Comparison of ENCODE assay signal across 18 cellular contexts in the genomic region with DNA sequence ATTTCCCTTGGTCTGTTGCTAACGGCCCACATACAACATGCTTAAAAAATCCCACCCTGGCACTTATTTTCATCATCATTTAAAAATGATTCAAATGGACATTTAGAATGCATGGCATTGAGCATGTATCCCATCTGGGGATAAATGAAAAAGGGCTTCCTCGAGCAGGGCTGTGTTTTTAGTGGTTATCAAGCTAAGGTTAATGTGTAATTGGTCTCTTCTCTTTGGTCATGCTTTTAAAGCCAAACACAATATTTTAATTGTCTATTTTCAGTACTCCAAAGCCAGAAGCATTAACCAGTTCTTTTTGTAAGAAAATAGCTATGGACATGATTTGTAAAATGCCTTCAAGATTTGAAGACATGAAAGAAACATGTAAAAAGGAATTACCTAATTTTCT. TPM values are rescaled to one million over a fixed set of nuclear protein-coding genes. Genes with fewer than 3 reads are reported as not detected.
A peak's percentile ranks its signal among the peaks of the same experiment; 100 is the strongest.
DNase-seq lines count a peak whose midpoint lies in the region; ATAC-seq and TF ChIP-seq lines count a peak whose summit lies in the region.
"Had no signal": no experiment of that assay in that cellular context is flagged by ENCODE, and none has a peak within 500 bp of the region (broad histone marks: within the 10 kb centered on the region; RNA-seq: fewer than 3 reads in every experiment).

No MANE protein-coding gene starts in this region.

- POLR2A ChIA-PET in SK-N-SH (lab: Yijun Ruan, JAX), result no interaction called here

- no peak for TF ChIP-seq RAD21 in SK-N-SH (IDR thresholded peaks at IDR 0.05; ENCODE audit: low read length)

- CTCF ChIA-PET in SK-N-SH (lab: Yijun Ruan, JAX), result no interaction called here

- DNase-seq in SK-N-SH (no peak), astrocyte of the spinal cord (ENCODE audit: low read depth, low spot score) (peak; percentile 43), mesenchymal stem cell (no peak), type B pancreatic cell (ENCODE audit: extremely low spot score, unreplicated experiment) (no peak), midbrain (lab: John Stamatoyannopoulos, UW) (no peak), HT-29 (ENCODE audit: low spot score) (no peak), cardiac septum (ENCODE audit: low spot score) (no peak)
- DNase-seq: endodermal cell, left cardiac atrium, NCI-H2029, NCI-H510A, ovary, Right ventricle myocardium superior, T-helper 2 cell, transverse colon had no signal

- 0 out of 2 replicates have a peak, but pooled peaks cover 3% of the 10 kb centered on the region for H3K79me2 ChIP-seq in SK-N-SH (ENCODE audit: insufficient read depth)

- no peak overlapping the region for H3K18ac ChIP-seq in mesenchymal stem cell (ENCODE audit: low read depth in 1 of 2, low read length in 2 of 2)

- H2BK120ac ChIP-seq in mesenchymal stem cell (ENCODE audit: low read depth, low read length), result no peak overlapping the region

- intact Hi-C loops in cardiac septum (cut with DNase I), result no loop called here

- H3K27me3 ChIP-seq in SK-N-SH (ENCODE audit: insufficient read depth) (no peaks in the 10 kb centered on the region), mesenchymal stem cell (ENCODE audit: control insufficient read depth in 1 of 2, insufficient read depth in 1 of 2, low read length in 2 of 2) (peaks cover 3 to 57% of the 10 kb centered on the region in 2 experiments)
- H3K27me3 ChIP-seq: ovary had no signal

- no peaks in the 10 kb centered on the region for H3K36me3 Mint-ChIP-seq in type B pancreatic cell

- H4K20me1 ChIP-seq in SK-N-SH (ENCODE audit: insufficient read depth), result no peaks in the 10 kb centered on the region

- H3K4me1 ChIP-seq in SK-N-SH (ENCODE audit: control insufficient read depth in 1 of 2, insufficient read depth in 2 of 2, low read depth in 1 of 2, low read length in 1 of 2), result peaks cover 3 to 6% of the 10 kb centered on the region in 2 experiments; a peak in 1 of 4 replicates
- H3K4me1 ChIP-seq in mesenchymal stem cell (ENCODE audit: control insufficient read depth, insufficient read depth, low read depth, low read length), result peaks cover 10% of the 10 kb centered on the region

- H3F3A ChIP-seq in SK-N-SH (replicated peaks; ENCODE audit: insufficient read depth), result no peaks in the 10 kb centered on the region

- H3K4ac ChIP-seq in mesenchymal stem cell (ENCODE audit: low read depth in 1 of 2, low read length in 2 of 2), result no peak overlapping the region

- TF ChIP-seq CTCF in SK-N-SH (IDR thresholded peaks at IDR 0.05), result no peak
- TF ChIP-seq CTCF in astrocyte of the spinal cord (IDR thresholded peaks at IDR 0.05; ENCODE audit: low read depth, low read length), result no peak
- TF ChIP-seq CTCF in type B pancreatic cell (conservative IDR thresholded peaks at IDR 0.05), result no peak

- peaks cover 16% of the 10 kb centered on the region for H3K4me1 Mint-ChIP-seq in type B pancreatic cell (ENCODE audit: unreplicated experiment)

- H3K14ac ChIP-seq in mesenchymal stem cell (ENCODE audit: low read length in 2 of 2), result no peak overlapping the region

- no peak overlapping the region for H3K27ac Mint-ChIP-seq in type B pancreatic cell
- H3K27ac Mint-ChIP-seq: CD14-positive monocyte, endodermal cell had no signal

- H2BK15ac ChIP-seq in mesenchymal stem cell (ENCODE audit: low read depth, poor library complexity, severe bottlenecking), result no peak overlapping the region

- no peaks in the 10 kb centered on the region for H3K79me1 ChIP-seq in mesenchymal stem cell (replicated peaks; ENCODE audit: low read length, poor library complexity, severe bottlenecking)

- ATAC-seq in SK-N-SH treated with all-trans-retinoic acid at 6 μM for 48 hours, result no peak
- ATAC-seq: left cardiac atrium had no signal

- no peak overlapping the region for H4K8ac ChIP-seq in mesenchymal stem cell (ENCODE audit: low read length)

- H3K4me3 Mint-ChIP-seq in type B pancreatic cell, result peak overlapping the region; percentile 92

- no peaks in the 10 kb centered on the region for H3K9me3 ChIP-seq in SK-N-SH
- H3K9me3 ChIP-seq in mesenchymal stem cell (ENCODE audit: control insufficient read depth, low read length), result no peaks in the 10 kb centered on the region
- H3K9me3 ChIP-seq: ovary, transverse colon had no signal

- H4K91ac ChIP-seq in mesenchymal stem cell (ENCODE audit: low read length), result no peak overlapping the region

- TF ChIP-seq EP300 in SK-N-SH (IDR thresholded peaks at IDR 0.05; ENCODE audit: borderline replicate concordance in 1 of 2, low read depth in 1 of 2, low read length in 1 of 2), result no peak

- H3K23ac ChIP-seq in mesenchymal stem cell (ENCODE audit: low read length in 2 of 2), result no peak overlapping the region

- no peak overlapping the region for H3K9ac ChIP-seq in SK-N-SH
- H3K9ac ChIP-seq in mesenchymal stem cell (ENCODE audit: low read length), result no peak overlapping the region

- 38% methylated on average over 2 of the region's 2 CpGs for WGBS in SK-N-SH (ENCODE audit: low lambda C conversion rate)
- WGBS in mesenchymal stem cell, result 29% methylated on average over 1 of the region's 2 CpGs

- H3K4me2 ChIP-seq in SK-N-SH (peak overlapping the region; percentile 87), mesenchymal stem cell (ENCODE audit: low read length, poor library complexity, severe bottlenecking) (peak overlapping the region; percentile 37)

- no peaks in the 10 kb centered on the region for H3K9me2 ChIP-seq in SK-N-SH

- H3K27ac ChIP-seq in SK-N-SH (ENCODE audit: low read depth in 2 of 2, low read length in 1 of 2) (no peak overlapping the region), mesenchymal stem cell (ENCODE audit: low read length, poor library complexity, severe bottlenecking) (no peak overlapping the region)
- H3K27ac ChIP-seq: transverse colon had no signal

- H3K9me3 Mint-ChIP-seq in type B pancreatic cell, result no peaks in the 10 kb centered on the region
- H3K9me3 Mint-ChIP-seq: endodermal cell had no signal

- no peak overlapping the region for H2AK5ac ChIP-seq in mesenchymal stem cell (ENCODE audit: low read length, severe bottlenecking)

- H2BK12ac ChIP-seq in mesenchymal stem cell (ENCODE audit: low read length in 2 of 2), result no peak overlapping the region

- H3K36me3 ChIP-seq in SK-N-SH (replicated peaks in 1 of 2; ENCODE audit: control insufficient read depth in 1 of 2, insufficient read depth in 2 of 2, low read length in 1 of 2) (no peaks in the 10 kb centered on the region), mesenchymal stem cell (ENCODE audit: control insufficient read depth in 1 of 2, insufficient read depth in 2 of 2, low read depth in 1 of 2, low read length in 2 of 2) (no peaks in the 10 kb centered on the region)
- H3K36me3 ChIP-seq: ovary, transverse colon had no signal

- no peak overlapping the region for H2BK5ac ChIP-seq in mesenchymal stem cell (ENCODE audit: low read depth, low read length, poor library complexity, severe bottlenecking)

- H3K4me3 ChIP-seq in SK-N-SH (ENCODE audit: low read depth in 2 of 2, low read length in 1 of 2) (peak overlapping the region in 1 of 2 experiments; percentile 69; a peak in 1 of 4 replicates), astrocyte of the spinal cord (ENCODE audit: low read depth, low read length) (peak overlapping the region; percentile 80), mesenchymal stem cell (ENCODE audit: insufficient read depth in 1 of 2, low read depth in 1 of 2, low read length in 2 of 2) (no peak overlapping the region)
- H3K4me3 ChIP-seq: transverse colon had no signal

- in situ Hi-C loops in astrocyte of the spinal cord (cut with HindIII; ENCODE audit: low sequenced_read_pairs), result no loop called here

- H2AFZ ChIP-seq in SK-N-SH (ENCODE audit: low read depth) (no peak overlapping the region), mesenchymal stem cell (ENCODE audit: low read depth, low read length) (no peak overlapping the region)

- H3K27me3 Mint-ChIP-seq in type B pancreatic cell, result peaks cover 62% of the 10 kb centered on the region

TF ChIP-seq in SK-N-SH, 30 proteins besides CTCF, POLR2A, EP300 and RAD21 (continues in another document):
- TF ChIP-seq MXI1 (IDR thresholded peaks at IDR 0.05; ENCODE audit: low read depth, low read length), result no peak
- TF ChIP-seq, protein P1, sequence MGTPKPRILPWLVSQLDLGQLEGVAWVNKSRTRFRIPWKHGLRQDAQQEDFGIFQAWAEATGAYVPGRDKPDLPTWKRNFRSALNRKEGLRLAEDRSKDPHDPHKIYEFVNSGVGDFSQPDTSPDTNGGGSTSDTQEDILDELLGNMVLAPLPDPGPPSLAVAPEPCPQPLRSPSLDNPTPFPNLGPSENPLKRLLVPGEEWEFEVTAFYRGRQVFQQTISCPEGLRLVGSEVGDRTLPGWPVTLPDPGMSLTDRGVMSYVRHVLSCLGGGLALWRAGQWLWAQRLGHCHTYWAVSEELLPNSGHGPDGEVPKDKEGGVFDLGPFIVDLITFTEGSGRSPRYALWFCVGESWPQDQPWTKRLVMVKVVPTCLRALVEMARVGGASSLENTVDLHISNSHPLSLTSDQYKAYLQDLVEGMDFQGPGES (IDR thresholded peaks at IDR 0.05; ENCODE audit: low read depth, low read length), result no peak
- TF ChIP-seq RCOR1 (IDR thresholded peaks at IDR 0.05; ENCODE audit: low read length), result no peak
- TF ChIP-seq RXRA (IDR thresholded peaks at IDR 0.05; ENCODE audit: borderline replicate concordance, low read depth), result no peak
- no peak for TF ChIP-seq GATA2 (CRISPR knock-in tag; IDR thresholded peaks at IDR 0.05)

TF ChIP-seq in SK-N-SH treated with all-trans-retinoic acid at 6 μM for 48 hours, 23 proteins besides CTCF, POLR2A, EP300 and RAD21:
- TF ChIP-seq ESRRG (CRISPR knock-in tag; IDR thresholded peaks at IDR 0.05), result no peak

RNA-seq across cellular contexts. Expression of a gene that starts 1.9 kb away (rescaled TPM):
- polyA plus RNA-seq in SK-N-SH (2012; rRNA removed), result 0.46 and 1.1 TPM in 2 replicates
- polyA plus RNA-seq in SK-N-SH (2012; cell fraction: cytosol; rRNA removed), result 1.1 TPM in 2 replicates
- polyA plus RNA-seq in SK-N-SH (2012; cell fraction: nucleus; rRNA removed), result 0.65 and 0.79 TPM in 2 replicates
- polyA plus RNA-seq in mesenchymal stem cell (2013, experiment 1 of 2), result 6.6 TPM
- polyA plus RNA-seq in mesenchymal stem cell (2013, experiment 2 of 2), result 7.0 TPM
- total RNA-seq in type B pancreatic cell (ENCODE audit: low replicate concordance) (1.7 and 3.2 TPM in 2 replicates), cardiac septum (0.30 TPM)
- total RNA-seq in HT-29 (2014; rRNA removed; shearing (Covaris generic)), result not detected in 2 replicates
- total RNA-seq: activated CD8-positive, alpha-beta memory T cell treated with anti-CD3 and anti-CD28 coated beads for 36 hours had no signal
- polyA plus RNA-seq: CD14-positive monocyte had no signal
